ENCODE assay signal across 1 cellular context in genomic region chr2:126886201-126886905, GRCh38.
TF ChIP-seq lines count a peak whose summit lies in the region.

No MANE protein-coding gene starts in this region.

TF ChIP-seq in K562, 482 proteins besides CTCF, POLR2A, EP300 and RAD21 (continued from another document and continues in another):
- TF ChIP-seq ZNF398 (CRISPR knock-in tag; IDR thresholded peaks at IDR 0.05) (no peak), ZNF444 (CRISPR knock-in tag; IDR thresholded peaks at IDR 0.05) (no peak), ARID4B (CRISPR knock-in tag; IDR thresholded peaks at IDR 0.05) (no peak), ZNF740 (CRISPR knock-in tag; IDR thresholded peaks at IDR 0.05) (no peak), ZNF740 (tag; IDR thresholded peaks at IDR 0.05) (no peak), HDAC6 (IDR thresholded peaks at IDR 0.05; ENCODE audit: low read depth, low read length) (no peak), PHF20 (IDR thresholded peaks at IDR 0.05; ENCODE audit: partially characterized antibody) (no peak), CBX2 (IDR thresholded peaks at IDR 0.05; ENCODE audit: insufficient read depth, low read length, poor library complexity, severe bottlenecking) (no peak), PBX2 (CRISPR knock-in tag; IDR thresholded peaks at IDR 0.05; ENCODE audit: low read depth) (no peak), PBX2 (tag; conservative IDR thresholded peaks at IDR 0.05; ENCODE audit: low read depth) (peak; percentile 82), ELF1 (tag; IDR thresholded peaks at IDR 0.05) (no peak), BCOR (IDR thresholded peaks at IDR 0.05) (no peak), KLF6 (CRISPR knock-in tag; IDR thresholded peaks at IDR 0.05; ENCODE audit: borderline replicate concordance) (no peak), HNRNPLL (IDR thresholded peaks at IDR 0.05; ENCODE audit: low read depth, low read length, poor library complexity, severe bottlenecking) (no peak), ZBTB5 (IDR thresholded peaks at IDR 0.05) (no peak), MEIS2 (IDR thresholded peaks at IDR 0.05; ENCODE audit: partially characterized antibody) (peak; percentile 86), JUND (IDR thresholded peaks at IDR 0.05; ENCODE audit: borderline replicate concordance, low read depth, low read length) (0 out of 2 replicates have a peak, but pooled peaks have one; percentile 3), JUND (tag; IDR thresholded peaks at IDR 0.05; ENCODE audit: borderline replicate concordance, low read depth, low read length) (no peak), ELF4 (CRISPR knock-in tag; IDR thresholded peaks at IDR 0.05) (no peak), NCOA4 (IDR thresholded peaks at IDR 0.05; ENCODE audit: partially characterized antibody) (no peak), CBX5 (IDR thresholded peaks at IDR 0.05; ENCODE audit: borderline replicate concordance, low read depth) (no peak), RB1 (IDR thresholded peaks at IDR 0.05; ENCODE audit: low read depth) (peak; percentile 57; the same call in 1 of the 2 replicates), E2F6 (IDR thresholded peaks at IDR 0.05; ENCODE audit: borderline replicate concordance in 1 of 2, extremely low read depth in 1 of 2, insufficient read depth in 1 of 2, insufficient read length in 1 of 2, low read depth in 1 of 2, low read length in 1 of 2, poor library complexity in 1 of 2, severe bottlenecking in 1 of 2) (peak in 1 of 2 experiments; percentile 17), SIN3A (IDR thresholded peaks at IDR 0.05; ENCODE audit: borderline replicate concordance in 2 of 2, control insufficient read depth in 1 of 2, low read depth in 2 of 2, low read length in 2 of 2) (no peak), JUNB (CRISPR knock-in tag; conservative IDR thresholded peaks at IDR 0.05) (no peak), ZBTB26 (CRISPR knock-in tag; IDR thresholded peaks at IDR 0.05) (no peak), IRF1 (CRISPR knock-in tag; IDR thresholded peaks at IDR 0.05; ENCODE audit: borderline replicate concordance) (no peak), ZEB2 (IDR thresholded peaks at IDR 0.05) (no peak), MCM7 (IDR thresholded peaks at IDR 0.05) (no peak), STAT5A (IDR thresholded peaks at IDR 0.05; ENCODE audit: borderline replicate concordance, low read length) (no peak), ZNF584 (CRISPR knock-in tag; IDR thresholded peaks at IDR 0.05; ENCODE audit: low read depth) (no peak), CBFA2T3 (IDR thresholded peaks at IDR 0.05) (peak; percentile 30), PRPF4 (IDR thresholded peaks at IDR 0.05; ENCODE audit: insufficient read depth, low read depth, low read length, poor library complexity, severe bottlenecking) (no peak), ZNF589 (CRISPR knock-in tag; IDR thresholded peaks at IDR 0.05; ENCODE audit: low read depth) (no peak), ATF6 (CRISPR knock-in tag; IDR thresholded peaks at IDR 0.05) (no peak), PKNOX1 (IDR thresholded peaks at IDR 0.05) (peak; percentile 63; the same call in 1 of the 2 replicates), TAF9B (IDR thresholded peaks at IDR 0.05; ENCODE audit: partially characterized antibody) (no peak), HDAC8 (tag; IDR thresholded peaks at IDR 0.05) (no peak), RBM17 (IDR thresholded peaks at IDR 0.05; ENCODE audit: borderline replicate concordance, low read depth, low read length) (no peak)
